22 cellular contexts compared by ENCODE assay signal in the genomic region with DNA sequence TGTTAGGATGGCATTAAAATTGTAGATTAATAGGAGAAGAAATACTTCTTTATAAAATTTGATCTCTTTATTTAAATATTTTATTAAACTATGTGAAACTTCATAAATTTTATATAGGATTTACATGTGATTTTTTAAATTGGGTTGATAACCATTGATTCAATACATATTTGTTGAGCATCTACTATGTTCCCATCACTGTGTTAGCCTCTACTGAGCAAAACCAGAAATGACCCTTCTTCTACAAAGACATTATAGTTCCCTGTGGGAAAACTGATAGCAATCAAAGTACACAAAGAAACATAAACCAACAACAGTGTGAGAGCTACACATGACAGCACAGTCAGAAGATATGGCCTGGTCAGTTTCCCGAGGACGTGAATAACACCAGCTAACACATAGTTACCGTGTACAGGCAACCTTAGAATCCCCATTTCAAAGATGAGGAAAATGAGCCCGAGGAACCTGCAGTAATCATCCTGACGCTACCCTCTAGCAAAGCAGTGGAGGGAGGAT.
"Had no signal": no experiment of that assay in that cellular context is flagged by ENCODE, and none has a peak within 500 bp of the region (broad histone marks: within the 10 kb centered on the region; RNA-seq: fewer than 3 reads in every experiment).

No MANE protein-coding gene starts in this region.

- H3K27ac ChIP-seq: epithelial cell of prostate, esophagus squamous epithelium, gastroesophageal sphincter, heart left ventricle, hepatocyte, left lung, lower lobe of right lung had no signal

- DNase-seq: cortex of kidney; effector CD8-positive, alpha-beta T cell; effector memory CD8-positive, alpha-beta T cell; endodermal cell; erythroblast; esophagus squamous epithelium; foreskin fibroblast; foreskin melanocyte; heart left ventricle; hypothalamus; immature natural killer cell; islet precursor cell; left cardiac atrium; left lung; left ventricle myocardium superior; lower lobe of right lung; mesenchymal stem cell; naive thymus-derived CD4-positive, alpha-beta T cell had no signal

- H3K36me3 ChIP-seq: esophagus squamous epithelium, gastroesophageal sphincter, left lung had no signal

- H3K4me1 ChIP-seq: esophagus squamous epithelium, gastroesophageal sphincter, heart left ventricle, left lung, lower lobe of right lung had no signal

- ATAC-seq: effector memory CD8-positive, alpha-beta T cell; esophagus mucosa; gastroesophageal sphincter; heart left ventricle; left cardiac atrium; left lung; left ventricle myocardium superior; lower lobe of right lung; naive thymus-derived CD4-positive, alpha-beta T cell had no signal

- H3K4me3 ChIP-seq: esophagus squamous epithelium, gastroesophageal sphincter, heart left ventricle, hepatocyte, left lung, lower lobe of right lung had no signal

- H3K9me3 ChIP-seq: esophagus squamous epithelium, gastroesophageal sphincter, heart left ventricle, left lung, lower lobe of right lung had no signal
